ENCODE assay signal across 11 cellular contexts in genomic region chr6:28125396-28125795, GRCh38. TPM values are rescaled to one million over a fixed set of nuclear protein-coding genes. Genes with fewer than 3 reads are reported as not detected.
A peak's percentile ranks its signal among the peaks of the same experiment; 100 is the strongest.
DNase-seq lines count a peak whose midpoint lies in the region; ATAC-seq and TF ChIP-seq lines count a peak whose summit lies in the region.
"Had no signal": no experiment of that assay in that cellular context is flagged by ENCODE, and none has a peak within 500 bp of the region (broad histone marks: within the 10 kb centered on the region; RNA-seq: fewer than 3 reads in every experiment).

No MANE protein-coding gene starts in this region.

- H3K4me3 Mint-ChIP-seq in chondrocyte (ENCODE audit: unreplicated experiment): peak overlapping the region; percentile 95

- peaks cover 19% of the 10 kb centered on the region for H3K4me1 Mint-ChIP-seq in chondrocyte (ENCODE audit: low read depth)

- peak overlapping the region; percentile 84 for H3K27ac Mint-ChIP-seq in chondrocyte (ENCODE audit: unreplicated experiment)

- H3K36me3 ChIP-seq in Karpas-422 (ENCODE audit: insufficient read depth, low read length) (peaks cover 41% of the 10 kb centered on the region), neutrophil (peaks cover 43% of the 10 kb centered on the region)

- H3K9ac ChIP-seq in Karpas-422 (ENCODE audit: low read length): peak overlapping the region; percentile 68

- H3K27ac ChIP-seq in Karpas-422 (ENCODE audit: low read length): 0 out of 2 replicates have a peak overlapping the region, but pooled peaks have one; percentile 3
- H3K27ac ChIP-seq in neutrophil: peak overlapping the region; percentile 81

- H3K36me3 Mint-ChIP-seq in chondrocyte (ENCODE audit: low read depth): peaks cover 9% of the 10 kb centered on the region

- no peaks in the 10 kb centered on the region; the same call in 1 of the 2 replicates for H4K20me1 ChIP-seq in Karpas-422 (ENCODE audit: insufficient read depth, low read depth, low read length)

- DNase-seq in DMS53 (lab: John Stamatoyannopoulos, UW) (peak; percentile 32), DMS53 treated with DMSO at 0.1 percent for 48 hours (lab: John Stamatoyannopoulos, UW; ENCODE audit: unreplicated experiment) (no peak), Karpas-422 (no peak), chondrocyte (ENCODE audit: low spot score) (no peak), NCI-H526 treated with DMSO at 0.1 percent for 48 hours (lab: John Stamatoyannopoulos, UW) (no peak)
- DNase-seq: activated effector memory CD4-positive, alpha-beta T cell treated with anti-CD3 and anti-CD28 coated beads, Interleukin-2, amount 50 U/mL, for 16 hours; left cardiac atrium had no signal

- H3K4me3 ChIP-seq in Karpas-422 (ENCODE audit: low read length): peak overlapping the region; percentile 78
- H3K4me3 ChIP-seq in neutrophil (ENCODE audit: low read depth in 1 of 2, low read length in 1 of 2): peak overlapping the region; percentile 64 to 67

- TF ChIP-seq CTCF in chondrocyte (IDR thresholded peaks at IDR 0.05): no peak
- no peak for TF ChIP-seq CTCF in neutrophil (IDR thresholded peaks at IDR 0.05)

- H3K9me3 ChIP-seq in Karpas-422 (ENCODE audit: low read length) (no peaks in the 10 kb centered on the region), neutrophil (no peaks in the 10 kb centered on the region)
- H3K9me3 ChIP-seq: esophagus muscularis mucosa had no signal

- H3K4me2 ChIP-seq in Karpas-422 (ENCODE audit: low read depth, low read length, poor library complexity, severe bottlenecking): peak overlapping the region; percentile 82

- peaks cover 76% of the 10 kb centered on the region for H3K79me2 ChIP-seq in Karpas-422 (ENCODE audit: low read length)

- ATAC-seq in GM19467 (IDR thresholded peaks at IDR 0.05; ENCODE audit: unreplicated experiment): no peak
- ATAC-seq in GM18867 (IDR thresholded peaks at IDR 0.05; ENCODE audit: unreplicated experiment): no peak

- no peaks in the 10 kb centered on the region for H3K9me3 Mint-ChIP-seq in chondrocyte (ENCODE audit: low read depth)

- H3K9me2 ChIP-seq in Karpas-422 (replicated peaks; ENCODE audit: insufficient read depth, low read length): no peaks in the 10 kb centered on the region

- H3K27me3 Mint-ChIP-seq in chondrocyte (ENCODE audit: low read depth): no peaks in the 10 kb centered on the region

- peaks cover 36% of the 10 kb centered on the region for H3K4me1 ChIP-seq in Karpas-422 (ENCODE audit: low read length)
- H3K4me1 ChIP-seq in neutrophil (ENCODE audit: control insufficient read depth in 1 of 2, insufficient read depth in 1 of 2, low read depth in 1 of 2, low read length in 1 of 2): peaks cover 15 to 16% of the 10 kb centered on the region in 2 experiments

- no peak overlapping the region for H2AFZ ChIP-seq in Karpas-422 (ENCODE audit: low read length)

- no peaks in the 10 kb centered on the region for H3K27me3 ChIP-seq in Karpas-422 (ENCODE audit: low read length)
- H3K27me3 ChIP-seq in neutrophil: no peaks in the 10 kb centered on the region
- H3K27me3 ChIP-seq: esophagus muscularis mucosa had no signal

RNA-seq across cellular contexts. Expression of gene ZSCAN16, which starts 1.0 kb away (rescaled TPM):
- 4.8 and 5.9 TPM in 2 replicates for total RNA-seq in Karpas-422 (2014; rRNA removed; shearing (Covaris generic); ENCODE audit: low replicate concordance)
- total RNA-seq in chondrocyte: 2.5 to 3.0 TPM (median 3.0 TPM) in 3 replicates

RNA-seq across cellular contexts. Expression of gene ZKSCAN8, which starts 16.3 kb away (rescaled TPM):
- total RNA-seq in Karpas-422 (2014; rRNA removed; shearing (Covaris generic); ENCODE audit: low replicate concordance): 30.0 and 48.9 TPM in 2 replicates
- total RNA-seq in chondrocyte: 21.4 to 25.6 TPM (median 22.2 TPM) in 3 replicates

RNA-seq across cellular contexts. Expression of gene ZNF165, which starts 45.0 kb away (rescaled TPM):
- 0.26 and 1.6 TPM in 2 replicates for total RNA-seq in Karpas-422 (2014; rRNA removed; shearing (Covaris generic); ENCODE audit: low replicate concordance)
- total RNA-seq in chondrocyte: 0.25 to 0.39 TPM (median 0.26 TPM) in 3 replicates
